Comparison of ENCODE assay signal across 1 cellular context in the genomic region with DNA sequence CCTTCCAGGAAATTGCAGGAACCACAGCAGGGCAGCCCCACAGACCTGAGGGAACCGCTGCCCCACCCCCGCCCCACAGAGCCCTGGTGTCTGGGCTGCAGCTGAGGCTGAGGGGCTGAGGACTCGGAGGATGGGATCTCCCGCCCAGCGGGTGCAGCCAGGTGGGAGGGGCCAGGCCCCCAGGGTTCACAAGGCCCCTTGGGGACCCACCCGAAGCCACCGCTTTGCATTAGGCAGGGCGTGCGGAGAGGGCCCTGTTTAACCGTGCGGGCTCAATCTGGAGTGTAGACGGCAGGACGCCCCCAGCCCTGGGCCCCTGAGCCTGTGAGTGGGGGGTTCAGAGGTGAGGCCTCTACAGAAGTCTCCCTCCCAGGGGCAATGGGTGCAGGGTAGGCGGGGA.
TF ChIP-seq lines count a peak whose summit lies in the region.

No MANE protein-coding gene starts in this region.

TF ChIP-seq in HepG2, 621 proteins besides CTCF, POLR2A, EP300 and RAD21:
- no peak for TF ChIP-seq NFKB2 (CRISPR knock-in tag; IDR thresholded peaks at IDR 0.05; ENCODE audit: borderline replicate concordance)
- no peak for TF ChIP-seq TARDBP (CRISPR knock-in tag; IDR thresholded peaks at IDR 0.05)
- TF ChIP-seq ZNF263 (CRISPR knock-in tag; IDR thresholded peaks at IDR 0.05), result peak; percentile 81
